ENCODE assay signal across 1 cellular context in genomic region chr12:92595663-92596062, GRCh38.
TF ChIP-seq lines count a peak whose summit lies in the region.

No MANE protein-coding gene starts in this region.

TF ChIP-seq in IMR-90, 13 proteins besides CTCF, POLR2A, EP300 and RAD21 (continued from another document):
- TF ChIP-seq NFE2L2 (IDR thresholded peaks at IDR 0.05; ENCODE audit: low read depth, low read length), result no peak
- TF ChIP-seq MXI1 (IDR thresholded peaks at IDR 0.05; ENCODE audit: borderline replicate concordance, low read depth, low read length), result no peak
- TF ChIP-seq ELK1 (IDR thresholded peaks at IDR 0.05; ENCODE audit: borderline replicate concordance, low read depth, low read length), result no peak
TF ChIP-seq in IMR-90: peak in this region for 0.
